Comparison of ENCODE assay signal across 1 cellular context in the genomic region with DNA sequence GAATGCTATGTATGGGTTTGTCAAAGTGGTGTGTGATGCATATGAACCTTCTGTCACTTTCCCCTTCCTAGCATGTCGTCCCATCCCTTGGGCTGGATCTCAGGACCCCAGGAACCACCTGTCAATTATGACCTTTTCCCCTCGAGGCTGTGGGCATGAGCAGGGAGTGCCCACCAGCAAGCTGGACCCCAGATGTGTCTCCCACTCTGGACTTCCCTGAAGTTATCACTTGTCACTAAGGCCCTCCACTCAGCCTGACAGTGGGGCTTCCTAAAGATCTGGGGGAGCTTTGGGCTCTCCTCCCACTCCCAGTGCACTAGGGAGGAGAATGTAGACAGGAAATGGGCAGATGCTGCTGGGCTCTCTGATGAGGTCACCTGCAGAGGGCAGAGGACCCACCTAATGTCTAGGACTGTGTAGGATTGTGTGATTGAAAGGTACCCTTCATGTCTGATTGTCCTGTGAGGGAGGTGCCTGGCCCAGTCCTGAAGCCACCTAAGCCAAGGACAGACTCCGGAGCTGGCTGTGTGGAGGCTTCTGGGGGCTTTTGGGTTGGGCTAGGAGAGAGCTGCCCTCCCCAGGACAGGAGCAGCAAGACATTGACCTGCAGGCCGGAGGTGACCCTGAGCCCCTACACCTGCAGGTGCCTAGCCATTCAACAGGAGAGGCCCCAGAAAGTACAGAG.
TF ChIP-seq lines count a peak whose summit lies in the region.

No MANE protein-coding gene starts in this region.

TF ChIP-seq in GM12878, 131 proteins besides CTCF, POLR2A, EP300 and RAD21 (continues in another document):
- no peak for TF ChIP-seq RBBP5 (conservative IDR thresholded peaks at IDR 0.05)
- TF ChIP-seq CEBPB (IDR thresholded peaks at IDR 0.05; ENCODE audit: borderline replicate concordance in 1 of 2, low read depth in 2 of 2, low read length in 2 of 2), result no peak
- TF ChIP-seq RB1 (IDR thresholded peaks at IDR 0.05; ENCODE audit: borderline replicate concordance), result no peak
- TF ChIP-seq, protein P1, sequence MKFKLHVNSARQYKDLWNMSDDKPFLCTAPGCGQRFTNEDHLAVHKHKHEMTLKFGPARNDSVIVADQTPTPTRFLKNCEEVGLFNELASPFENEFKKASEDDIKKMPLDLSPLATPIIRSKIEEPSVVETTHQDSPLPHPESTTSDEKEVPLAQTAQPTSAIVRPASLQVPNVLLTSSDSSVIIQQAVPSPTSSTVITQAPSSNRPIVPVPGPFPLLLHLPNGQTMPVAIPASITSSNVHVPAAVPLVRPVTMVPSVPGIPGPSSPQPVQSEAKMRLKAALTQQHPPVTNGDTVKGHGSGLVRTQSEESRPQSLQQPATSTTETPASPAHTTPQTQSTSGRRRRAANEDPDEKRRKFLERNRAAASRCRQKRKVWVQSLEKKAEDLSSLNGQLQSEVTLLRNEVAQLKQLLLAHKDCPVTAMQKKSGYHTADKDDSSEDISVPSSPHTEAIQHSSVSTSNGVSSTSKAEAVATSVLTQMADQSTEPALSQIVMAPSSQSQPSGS (IDR thresholded peaks at IDR 0.05; ENCODE audit: low read length), result no peak
- TF ChIP-seq, protein P2, sequence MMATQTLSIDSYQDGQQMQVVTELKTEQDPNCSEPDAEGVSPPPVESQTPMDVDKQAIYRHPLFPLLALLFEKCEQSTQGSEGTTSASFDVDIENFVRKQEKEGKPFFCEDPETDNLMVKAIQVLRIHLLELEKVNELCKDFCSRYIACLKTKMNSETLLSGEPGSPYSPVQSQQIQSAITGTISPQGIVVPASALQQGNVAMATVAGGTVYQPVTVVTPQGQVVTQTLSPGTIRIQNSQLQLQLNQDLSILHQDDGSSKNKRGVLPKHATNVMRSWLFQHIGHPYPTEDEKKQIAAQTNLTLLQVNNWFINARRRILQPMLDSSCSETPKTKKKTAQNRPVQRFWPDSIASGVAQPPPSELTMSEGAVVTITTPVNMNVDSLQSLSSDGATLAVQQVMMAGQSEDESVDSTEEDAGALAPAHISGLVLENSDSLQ (IDR thresholded peaks at IDR 0.05), result no peak
- no peak for TF ChIP-seq BMI1 (IDR thresholded peaks at IDR 0.05; ENCODE audit: borderline replicate concordance)
- TF ChIP-seq ZSCAN29 (IDR thresholded peaks at IDR 0.05), result no peak
- TF ChIP-seq, protein P3, sequence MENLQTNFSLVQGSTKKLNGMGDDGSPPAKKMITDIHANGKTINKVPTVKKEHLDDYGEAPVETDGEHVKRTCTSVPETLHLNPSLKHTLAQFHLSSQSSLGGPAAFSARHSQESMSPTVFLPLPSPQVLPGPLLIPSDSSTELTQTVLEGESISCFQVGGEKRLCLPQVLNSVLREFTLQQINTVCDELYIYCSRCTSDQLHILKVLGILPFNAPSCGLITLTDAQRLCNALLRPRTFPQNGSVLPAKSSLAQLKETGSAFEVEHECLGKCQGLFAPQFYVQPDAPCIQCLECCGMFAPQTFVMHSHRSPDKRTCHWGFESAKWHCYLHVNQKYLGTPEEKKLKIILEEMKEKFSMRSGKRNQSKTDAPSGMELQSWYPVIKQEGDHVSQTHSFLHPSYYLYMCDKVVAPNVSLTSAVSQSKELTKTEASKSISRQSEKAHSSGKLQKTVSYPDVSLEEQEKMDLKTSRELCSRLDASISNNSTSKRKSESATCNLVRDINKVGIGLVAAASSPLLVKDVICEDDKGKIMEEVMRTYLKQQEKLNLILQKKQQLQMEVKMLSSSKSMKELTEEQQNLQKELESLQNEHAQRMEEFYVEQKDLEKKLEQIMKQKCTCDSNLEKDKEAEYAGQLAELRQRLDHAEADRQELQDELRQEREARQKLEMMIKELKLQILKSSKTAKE (IDR thresholded peaks at IDR 0.05; ENCODE audit: low read depth, poor library complexity, severe bottlenecking), result no peak
- TF ChIP-seq, protein P4, sequence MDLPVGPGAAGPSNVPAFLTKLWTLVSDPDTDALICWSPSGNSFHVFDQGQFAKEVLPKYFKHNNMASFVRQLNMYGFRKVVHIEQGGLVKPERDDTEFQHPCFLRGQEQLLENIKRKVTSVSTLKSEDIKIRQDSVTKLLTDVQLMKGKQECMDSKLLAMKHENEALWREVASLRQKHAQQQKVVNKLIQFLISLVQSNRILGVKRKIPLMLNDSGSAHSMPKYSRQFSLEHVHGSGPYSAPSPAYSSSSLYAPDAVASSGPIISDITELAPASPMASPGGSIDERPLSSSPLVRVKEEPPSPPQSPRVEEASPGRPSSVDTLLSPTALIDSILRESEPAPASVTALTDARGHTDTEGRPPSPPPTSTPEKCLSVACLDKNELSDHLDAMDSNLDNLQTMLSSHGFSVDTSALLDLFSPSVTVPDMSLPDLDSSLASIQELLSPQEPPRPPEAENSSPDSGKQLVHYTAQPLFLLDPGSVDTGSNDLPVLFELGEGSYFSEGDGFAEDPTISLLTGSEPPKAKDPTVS (IDR thresholded peaks at IDR 0.05; ENCODE audit: low read depth, low read length), result no peak
- TF ChIP-seq, protein P5, sequence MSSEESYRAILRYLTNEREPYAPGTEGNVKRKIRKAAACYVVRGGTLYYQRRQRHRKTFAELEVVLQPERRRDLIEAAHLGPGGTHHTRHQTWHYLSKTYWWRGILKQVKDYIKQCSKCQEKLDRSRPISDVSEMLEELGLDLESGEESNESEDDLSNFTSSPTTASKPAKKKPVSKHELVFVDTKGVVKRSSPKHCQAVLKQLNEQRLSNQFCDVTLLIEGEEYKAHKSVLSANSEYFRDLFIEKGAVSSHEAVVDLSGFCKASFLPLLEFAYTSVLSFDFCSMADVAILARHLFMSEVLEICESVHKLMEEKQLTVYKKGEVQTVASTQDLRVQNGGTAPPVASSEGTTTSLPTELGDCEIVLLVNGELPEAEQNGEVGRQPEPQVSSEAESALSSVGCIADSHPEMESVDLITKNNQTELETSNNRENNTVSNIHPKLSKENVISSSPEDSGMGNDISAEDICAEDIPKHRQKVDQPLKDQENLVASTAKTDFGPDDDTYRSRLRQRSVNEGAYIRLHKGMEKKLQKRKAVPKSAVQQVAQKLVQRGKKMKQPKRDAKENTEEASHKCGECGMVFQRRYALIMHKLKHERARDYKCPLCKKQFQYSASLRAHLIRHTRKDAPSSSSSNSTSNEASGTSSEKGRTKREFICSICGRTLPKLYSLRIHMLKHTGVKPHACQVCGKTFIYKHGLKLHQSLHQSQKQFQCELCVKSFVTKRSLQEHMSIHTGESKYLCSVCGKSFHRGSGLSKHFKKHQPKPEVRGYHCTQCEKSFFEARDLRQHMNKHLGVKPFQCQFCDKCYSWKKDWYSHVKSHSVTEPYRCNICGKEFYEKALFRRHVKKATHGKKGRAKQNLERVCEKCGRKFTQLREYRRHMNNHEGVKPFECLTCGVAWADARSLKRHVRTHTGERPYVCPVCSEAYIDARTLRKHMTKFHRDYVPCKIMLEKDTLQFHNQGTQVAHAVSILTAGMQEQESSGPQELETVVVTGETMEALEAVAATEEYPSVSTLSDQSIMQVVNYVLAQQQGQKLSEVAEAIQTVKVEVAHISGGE (CRISPR knock-in tag; IDR thresholded peaks at IDR 0.05), result no peak
- no peak for TF ChIP-seq CBX5 (IDR thresholded peaks at IDR 0.05; ENCODE audit: low read depth)
- no peak for TF ChIP-seq IKZF2 (IDR thresholded peaks at IDR 0.05)
- TF ChIP-seq, protein P6, sequence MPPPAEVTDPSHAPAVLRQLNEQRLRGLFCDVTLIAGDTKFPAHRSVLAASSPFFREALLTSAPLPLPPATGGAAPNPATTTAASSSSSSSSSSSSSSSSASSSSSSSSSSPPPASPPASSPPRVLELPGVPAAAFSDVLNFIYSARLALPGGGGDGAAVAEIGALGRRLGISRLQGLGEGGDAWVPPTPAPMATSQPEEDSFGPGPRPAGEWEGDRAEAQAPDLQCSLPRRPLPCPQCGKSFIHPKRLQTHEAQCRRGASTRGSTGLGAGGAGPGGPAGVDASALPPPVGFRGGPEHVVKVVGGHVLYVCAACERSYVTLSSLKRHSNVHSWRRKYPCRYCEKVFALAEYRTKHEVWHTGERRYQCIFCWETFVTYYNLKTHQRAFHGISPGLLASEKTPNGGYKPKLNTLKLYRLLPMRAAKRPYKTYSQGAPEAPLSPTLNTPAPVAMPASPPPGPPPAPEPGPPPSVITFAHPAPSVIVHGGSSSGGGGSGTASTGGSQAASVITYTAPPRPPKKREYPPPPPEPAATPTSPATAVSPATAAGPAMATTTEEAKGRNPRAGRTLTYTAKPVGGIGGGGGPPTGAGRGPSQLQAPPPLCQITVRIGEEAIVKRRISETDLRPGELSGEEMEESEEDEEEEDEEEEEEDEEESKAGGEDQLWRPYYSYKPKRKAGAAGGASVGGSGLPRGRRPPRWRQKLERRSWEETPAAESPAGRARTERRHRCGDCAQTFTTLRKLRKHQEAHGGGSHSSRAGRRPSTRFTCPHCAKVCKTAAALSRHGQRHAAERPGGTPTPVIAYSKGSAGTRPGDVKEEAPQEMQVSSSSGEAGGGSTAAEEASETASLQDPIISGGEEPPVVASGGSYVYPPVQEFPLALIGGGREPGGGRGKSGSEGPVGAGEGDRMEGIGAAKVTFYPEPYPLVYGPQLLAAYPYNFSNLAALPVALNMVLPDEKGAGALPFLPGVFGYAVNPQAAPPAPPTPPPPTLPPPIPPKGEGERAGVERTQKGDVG (CRISPR knock-in tag; IDR thresholded peaks at IDR 0.05), result no peak
- no peak for TF ChIP-seq ATF7 (IDR thresholded peaks at IDR 0.05; ENCODE audit: low read depth)
- no peak for TF ChIP-seq ZNF384 (IDR thresholded peaks at IDR 0.05; ENCODE audit: borderline replicate concordance, low read depth, low read length)
- no peak for TF ChIP-seq RELA (IDR thresholded peaks at IDR 0.05; ENCODE audit: borderline replicate concordance, partially characterized antibody)
- TF ChIP-seq SMARCA5 (IDR thresholded peaks at IDR 0.05), result no peak
- peak; percentile 25; the same call in 1 of the 2 replicates for TF ChIP-seq SMAD5 (IDR thresholded peaks at IDR 0.05; ENCODE audit: low read depth)
- no peak for TF ChIP-seq SPI1 (IDR thresholded peaks at IDR 0.05; ENCODE audit: borderline replicate concordance, insufficient read depth, low read depth, low read length)
- no peak for TF ChIP-seq EZH2 (IDR thresholded peaks at IDR 0.05; ENCODE audit: borderline replicate concordance, control insufficient read depth, low read depth, low read length)
- TF ChIP-seq MEF2A (IDR thresholded peaks at IDR 0.05; ENCODE audit: insufficient read depth, low read depth, low read length), result no peak
- no peak for TF ChIP-seq SUZ12 (IDR thresholded peaks at IDR 0.05; ENCODE audit: unreplicated experiment)
- TF ChIP-seq SIN3A (IDR thresholded peaks at IDR 0.05; ENCODE audit: low read depth, low read length), result no peak
- TF ChIP-seq MTA3 (IDR thresholded peaks at IDR 0.05; ENCODE audit: borderline replicate concordance, low read length), result peak; percentile 65; the same call in 1 of the 2 replicates
- no peak for TF ChIP-seq SRF (IDR thresholded peaks at IDR 0.05; ENCODE audit: low read depth in 2 of 2, low read length in 2 of 2)
- peak; percentile 28 for TF ChIP-seq POLR2AphosphoS2 (IDR thresholded peaks at IDR 0.05; ENCODE audit: low read depth, low read length)
- TF ChIP-seq ZNF207 (IDR thresholded peaks at IDR 0.05; ENCODE audit: borderline replicate concordance), result no peak
- no peak for TF ChIP-seq TARDBP (IDR thresholded peaks at IDR 0.05; ENCODE audit: borderline replicate concordance)
- no peak for TF ChIP-seq RCOR1 (conservative IDR thresholded peaks at IDR 0.05; ENCODE audit: low read depth, low read length)
- TF ChIP-seq POLR2AphosphoS5 (IDR thresholded peaks at IDR 0.05; ENCODE audit: low read length), result peak; percentile 16; the same call in 1 of the 2 replicates
- TF ChIP-seq BACH1 (IDR thresholded peaks at IDR 0.05; ENCODE audit: borderline replicate concordance), result no peak
- TF ChIP-seq ZNF274 (IDR thresholded peaks at IDR 0.05; ENCODE audit: insufficient read depth, insufficient read length), result no peak
- TF ChIP-seq ZNF622 (IDR thresholded peaks at IDR 0.05), result no peak
- TF ChIP-seq ETV6 (conservative IDR thresholded peaks at IDR 0.05 in 1 of 2, IDR thresholded peaks at IDR 0.05 in 1 of 2; ENCODE audit: borderline replicate concordance in 1 of 2, low read depth in 1 of 2), result no peak
- TF ChIP-seq, protein P7, sequence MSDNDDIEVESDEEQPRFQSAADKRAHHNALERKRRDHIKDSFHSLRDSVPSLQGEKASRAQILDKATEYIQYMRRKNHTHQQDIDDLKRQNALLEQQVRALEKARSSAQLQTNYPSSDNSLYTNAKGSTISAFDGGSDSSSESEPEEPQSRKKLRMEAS (IDR thresholded peaks at IDR 0.05; ENCODE audit: low read depth, low read length), result no peak
- TF ChIP-seq, protein P8, sequence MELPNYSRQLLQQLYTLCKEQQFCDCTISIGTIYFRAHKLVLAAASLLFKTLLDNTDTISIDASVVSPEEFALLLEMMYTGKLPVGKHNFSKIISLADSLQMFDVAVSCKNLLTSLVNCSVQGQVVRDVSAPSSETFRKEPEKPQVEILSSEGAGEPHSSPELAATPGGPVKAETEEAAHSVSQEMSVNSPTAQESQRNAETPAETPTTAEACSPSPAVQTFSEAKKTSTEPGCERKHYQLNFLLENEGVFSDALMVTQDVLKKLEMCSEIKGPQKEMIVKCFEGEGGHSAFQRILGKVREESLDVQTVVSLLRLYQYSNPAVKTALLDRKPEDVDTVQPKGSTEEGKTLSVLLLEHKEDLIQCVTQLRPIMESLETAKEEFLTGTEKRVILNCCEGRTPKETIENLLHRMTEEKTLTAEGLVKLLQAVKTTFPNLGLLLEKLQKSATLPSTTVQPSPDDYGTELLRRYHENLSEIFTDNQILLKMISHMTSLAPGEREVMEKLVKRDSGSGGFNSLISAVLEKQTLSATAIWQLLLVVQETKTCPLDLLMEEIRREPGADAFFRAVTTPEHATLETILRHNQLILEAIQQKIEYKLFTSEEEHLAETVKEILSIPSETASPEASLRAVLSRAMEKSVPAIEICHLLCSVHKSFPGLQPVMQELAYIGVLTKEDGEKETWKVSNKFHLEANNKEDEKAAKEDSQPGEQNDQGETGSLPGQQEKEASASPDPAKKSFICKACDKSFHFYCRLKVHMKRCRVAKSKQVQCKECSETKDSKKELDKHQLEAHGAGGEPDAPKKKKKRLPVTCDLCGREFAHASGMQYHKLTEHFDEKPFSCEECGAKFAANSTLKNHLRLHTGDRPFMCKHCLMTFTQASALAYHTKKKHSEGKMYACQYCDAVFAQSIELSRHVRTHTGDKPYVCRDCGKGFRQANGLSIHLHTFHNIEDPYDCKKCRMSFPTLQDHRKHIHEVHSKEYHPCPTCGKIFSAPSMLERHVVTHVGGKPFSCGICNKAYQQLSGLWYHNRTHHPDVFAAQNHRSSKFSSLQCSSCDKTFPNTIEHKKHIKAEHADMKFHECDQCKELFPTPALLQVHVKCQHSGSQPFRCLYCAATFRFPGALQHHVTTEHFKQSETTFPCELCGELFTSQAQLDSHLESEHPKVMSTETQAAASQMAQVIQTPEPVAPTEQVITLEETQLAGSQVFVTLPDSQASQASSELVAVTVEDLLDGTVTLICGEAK (IDR thresholded peaks at IDR 0.05; ENCODE audit: borderline replicate concordance), result no peak
- TF ChIP-seq CBFB (IDR thresholded peaks at IDR 0.05; ENCODE audit: low read depth), result 0 out of 2 replicates have a peak, but pooled peaks have one; percentile 10
- TF ChIP-seq, protein P9, sequence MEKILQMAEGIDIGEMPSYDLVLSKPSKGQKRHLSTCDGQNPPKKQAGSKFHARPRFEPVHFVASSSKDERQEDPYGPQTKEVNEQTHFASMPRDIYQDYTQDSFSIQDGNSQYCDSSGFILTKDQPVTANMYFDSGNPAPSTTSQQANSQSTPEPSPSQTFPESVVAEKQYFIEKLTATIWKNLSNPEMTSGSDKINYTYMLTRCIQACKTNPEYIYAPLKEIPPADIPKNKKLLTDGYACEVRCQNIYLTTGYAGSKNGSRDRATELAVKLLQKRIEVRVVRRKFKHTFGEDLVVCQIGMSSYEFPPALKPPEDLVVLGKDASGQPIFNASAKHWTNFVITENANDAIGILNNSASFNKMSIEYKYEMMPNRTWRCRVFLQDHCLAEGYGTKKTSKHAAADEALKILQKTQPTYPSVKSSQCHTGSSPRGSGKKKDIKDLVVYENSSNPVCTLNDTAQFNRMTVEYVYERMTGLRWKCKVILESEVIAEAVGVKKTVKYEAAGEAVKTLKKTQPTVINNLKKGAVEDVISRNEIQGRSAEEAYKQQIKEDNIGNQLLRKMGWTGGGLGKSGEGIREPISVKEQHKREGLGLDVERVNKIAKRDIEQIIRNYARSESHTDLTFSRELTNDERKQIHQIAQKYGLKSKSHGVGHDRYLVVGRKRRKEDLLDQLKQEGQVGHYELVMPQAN (conservative IDR thresholded peaks at IDR 0.05), result no peak
